34 cellular contexts compared by ENCODE assay signal in the genomic region with DNA sequence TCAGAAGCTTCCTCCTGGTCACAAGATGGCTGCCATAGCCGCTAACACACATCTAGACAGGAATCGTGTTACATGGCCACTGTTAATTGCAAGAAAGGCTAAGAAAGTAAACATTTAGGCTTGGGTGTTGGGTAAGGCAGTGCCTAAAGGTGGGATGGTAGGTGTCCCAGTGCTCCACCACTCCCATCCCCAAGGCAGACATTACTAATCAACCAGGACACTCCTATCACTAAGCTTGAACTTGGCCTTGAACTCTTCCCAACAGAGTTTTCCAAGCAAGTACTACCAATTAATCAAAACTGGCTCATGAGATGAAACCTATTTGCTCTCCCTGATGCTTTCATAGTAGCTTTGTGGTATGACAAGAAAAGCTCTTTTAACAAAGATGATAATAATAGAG. TPM values are rescaled to one million over a fixed set of nuclear protein-coding genes. Genes with fewer than 3 reads are reported as not detected.
"Had no signal": no experiment of that assay in that cellular context is flagged by ENCODE, and none has a peak within 500 bp of the region (broad histone marks: within the 10 kb centered on the region; RNA-seq: fewer than 3 reads in every experiment).

No MANE protein-coding gene starts in this region.

- H3K27me3 Mint-ChIP-seq: activated CD4-positive, alpha-beta T cell treated with anti-CD3 and anti-CD28 coated beads, Interleukin-2, amount 10 ng/mL, durations not matched to agents 24 days and 14 days; central memory CD8-positive, alpha-beta T cell had no signal

- H3K27me3 ChIP-seq: ascending aorta, cardiac muscle cell had no signal

- H3K27ac Mint-ChIP-seq: activated B cell treated with CpG ODN at 0.5 μM for 24 hours; activated CD4-positive, alpha-beta T cell treated with anti-CD3 and anti-CD28 coated beads, Interleukin-2, amount 10 ng/mL, durations not matched to agents 24 days and 14 days; activated CD8-positive, alpha-beta T cell treated with anti-CD3 and anti-CD28 coated beads for 36 hours; activated naive CD4-positive, alpha-beta T cell treated with anti-CD3 and anti-CD28 coated beads, Interleukin-2, amount 50 U/mL, for 24 hours; activated naive CD8-positive, alpha-beta T cell treated with anti-CD3 and anti-CD28 coated beads, Interleukin-2, amount 10 ng/mL, durations not matched to agents 7 days and 5 days; activated T-helper 2 cell treated with anti-CD3 and anti-CD28 coated beads, Interferon-gamma antibody, Interleukin-2, Interleukin-4, amounts not matched to agents 10 μg/mL and 5 μg/mL and 100 μg/mL, durations not matched to agents 14 hours and 24 hours and 36 hours had no signal

- H3K4me2 ChIP-seq: PC-9 had no signal

- H3K9me3 ChIP-seq: ascending aorta had no signal

- ATAC-seq: activated CD8-positive, alpha-beta T cell treated with anti-CD3 and anti-CD28 coated beads for 36 hours; Right ventricle myocardium inferior had no signal

- H3K4me1 Mint-ChIP-seq: activated B cell treated with CpG ODN at 0.5 μM for 24 hours; activated naive CD4-positive, alpha-beta T cell treated with anti-CD3 and anti-CD28 coated beads, Interleukin-2, amount 50 U/mL, for 24 hours; activated naive CD8-positive, alpha-beta T cell treated with anti-CD3 and anti-CD28 coated beads, Interleukin-2, amount 10 ng/mL, durations not matched to agents 7 days and 5 days; central memory CD8-positive, alpha-beta T cell had no signal

- H2AFZ ChIP-seq: PC-9 had no signal

- FAIRE-seq: RCC 7860 had no signal

- H3K36me3 ChIP-seq: ascending aorta, cardiac muscle cell had no signal

- DNase-seq: activated B cell treated with CpG ODN at 0.5 μM for 24 hours; activated CD4-positive, alpha-beta T cell treated with anti-CD3 and anti-CD28 coated beads for 1 hour; activated CD4-positive, alpha-beta T cell treated with anti-CD3 and anti-CD28 coated beads, Interleukin-2, amount 10 ng/mL, durations not matched to agents 24 days and 14 days; activated CD4-positive, alpha-beta T cell treated with anti-CD3 and anti-CD28 coated beads, Interleukin-2, amount 50 U/mL, for 4 hours; activated CD8-positive, alpha-beta T cell treated with anti-CD3 and anti-CD28 coated beads for 36 hours; activated gamma-delta T cell; activated naive CD4-positive, alpha-beta T cell treated with Interleukin-2 at 50 U/mL for 16 hours; activated naive CD8-positive, alpha-beta T cell treated with anti-CD3 and anti-CD28 coated beads, Interleukin-2, amount 10 ng/mL, durations not matched to agents 7 days and 5 days; activated T-cell treated with anti-CD3 and anti-CD28 coated beads, Interleukin-2, amount 50 U/mL, for 1 hour; amygdala; MM.1S; MV-4-11; NCI-H1092; NCI-H1436 treated with DMSO at 0.1 percent for 48 hours; NCI-H1694 treated with DMSO at 0.1 percent for 48 hours; NCI-H2029; NCI-H345; NCI-H524 treated with DMSO at 0.1 percent for 48 hours; PC-9; SIG-M5; SW 1271; T-helper 1 cell; T-helper 9 cell had no signal

- H3K4me3 Mint-ChIP-seq: activated B cell treated with CpG ODN at 0.5 μM for 24 hours; activated CD4-positive, alpha-beta T cell treated with anti-CD3 and anti-CD28 coated beads, Interleukin-2, amount 10 ng/mL, durations not matched to agents 24 days and 14 days; activated CD8-positive, alpha-beta T cell treated with anti-CD3 and anti-CD28 coated beads for 36 hours; activated naive CD4-positive, alpha-beta T cell treated with anti-CD3 and anti-CD28 coated beads, Interleukin-2, amount 50 U/mL, for 24 hours; activated naive CD8-positive, alpha-beta T cell treated with anti-CD3 and anti-CD28 coated beads, Interleukin-2, amount 10 ng/mL, durations not matched to agents 7 days and 5 days; central memory CD8-positive, alpha-beta T cell had no signal

- H3K9me3 Mint-ChIP-seq: activated CD4-positive, alpha-beta T cell treated with anti-CD3 and anti-CD28 coated beads, Interleukin-2, amount 10 ng/mL, durations not matched to agents 24 days and 14 days; activated CD8-positive, alpha-beta T cell treated with anti-CD3 and anti-CD28 coated beads for 36 hours; activated naive CD8-positive, alpha-beta T cell treated with anti-CD3 and anti-CD28 coated beads, Interleukin-2, amount 10 ng/mL, durations not matched to agents 7 days and 5 days; activated T-helper 2 cell treated with anti-CD3 and anti-CD28 coated beads, Interferon-gamma antibody, Interleukin-2, Interleukin-4, amounts not matched to agents 10 μg/mL and 5 μg/mL and 100 μg/mL, durations not matched to agents 14 hours and 24 hours and 36 hours; central memory CD8-positive, alpha-beta T cell had no signal

- H3K4me3 ChIP-seq: ascending aorta, cardiac muscle cell, PC-9 had no signal

- H3K27ac ChIP-seq: ascending aorta, cardiac muscle cell, PC-9, RWPE1, VCaP had no signal

- H3K36me3 Mint-ChIP-seq: activated naive CD4-positive, alpha-beta T cell treated with anti-CD3 and anti-CD28 coated beads, Interleukin-2, amount 50 U/mL, for 24 hours; activated naive CD8-positive, alpha-beta T cell treated with anti-CD3 and anti-CD28 coated beads, Interleukin-2, amount 10 ng/mL, durations not matched to agents 7 days and 5 days had no signal

RNA-seq across cellular contexts. Expression of a gene that starts 37.9 kb away (rescaled TPM):
- total RNA-seq: activated B cell treated with CpG ODN at 0.5 μM for 24 hours; activated naive CD8-positive, alpha-beta T cell treated with anti-CD3 and anti-CD28 coated beads, Interleukin-2, amount 10 ng/mL, durations not matched to agents 7 days and 5 days; ascending aorta; NCI-H460; OCI-LY7; PC-9 had no signal
